Comparison of ENCODE assay signal across 8 cellular contexts in genomic region chr15:61621146-61621545, GRCh38.
A peak's percentile ranks its signal among the peaks of the same experiment; 100 is the strongest.
DNase-seq lines count a peak whose midpoint lies in the region; ATAC-seq, FAIRE-seq and TF ChIP-seq lines count a peak whose summit lies in the region.

No MANE protein-coding gene starts in this region.

- no peak overlapping the region for H3K4me2 ChIP-seq in A549

- ATAC-seq in A549 (peak; percentile 80 to 86; a peak in 5 of 6 replicates), GM18909 (IDR thresholded peaks at IDR 0.05; ENCODE audit: poor library complexity, unreplicated experiment) (no peak), GM21825 (IDR thresholded peaks at IDR 0.05; ENCODE audit: unreplicated experiment) (no peak), HG02798 (IDR thresholded peaks at IDR 0.05; ENCODE audit: poor library complexity, unreplicated experiment) (no peak)

- no peak overlapping the region for H3K27ac Mint-ChIP-seq in progenitor cell of endocrine pancreas

- DNase-seq in A549 (ENCODE audit: low read depth in 1 of 2, low spot score in 1 of 2) (peak in 1 of 2 experiments; percentile 26), NCI-H526 treated with DMSO at 0.1 percent for 48 hours (lab: John Stamatoyannopoulos, UW) (peak; percentile 43), ecto neural progenitor cell (ENCODE audit: low spot score) (peak; percentile 60), progenitor cell of endocrine pancreas (ENCODE audit: low spot score, unreplicated experiment) (peak; percentile 16)

- no peak for TF ChIP-seq POLR2A in A549 (IDR thresholded peaks at IDR 0.05; ENCODE audit: low read length)

- H3K27me3 Mint-ChIP-seq in progenitor cell of endocrine pancreas: peaks cover 20% of the 10 kb centered on the region

- H3K36me3 Mint-ChIP-seq in progenitor cell of endocrine pancreas (ENCODE audit: insufficient read depth): no peaks in the 10 kb centered on the region

- peak; percentile 50 to 66; a peak in 4 of 5 replicates for TF ChIP-seq RAD21 in A549 (conservative IDR thresholded peaks at IDR 0.05 in 1 of 2, IDR thresholded peaks at IDR 0.05 in 1 of 2)

- FAIRE-seq in A549 (lab: Jason Lieb, UNC): no peak

- H3K27ac ChIP-seq in A549: no peak overlapping the region

- TF ChIP-seq CTCF in A549 (IDR thresholded peaks at IDR 0.05): peak; percentile 37
- TF ChIP-seq CTCF in GM12874 (IDR thresholded peaks at IDR 0.05; ENCODE audit: insufficient read depth, low read depth, low read length): peak; percentile 43
- peak; percentile 77 for TF ChIP-seq CTCF in progenitor cell of endocrine pancreas (IDR thresholded peaks at IDR 0.05; ENCODE audit: unreplicated experiment)

- 0% methylated on average over 2 of the region's 2 CpGs for WGBS in A549 (ENCODE audit: missing lambda C conversion rate)

- peaks cover 11% of the 10 kb centered on the region for H3K9me3 Mint-ChIP-seq in progenitor cell of endocrine pancreas (ENCODE audit: low read depth)

- H3K4me3 ChIP-seq in A549: no peak overlapping the region

- no peak for TF ChIP-seq EP300 in A549 (IDR thresholded peaks at IDR 0.05)

- H3K9me3 ChIP-seq in A549: no peaks in the 10 kb centered on the region; the same call in 2 of the 3 replicates

- CTCF ChIA-PET in A549 (lab: Yijun Ruan, JAX): interaction anchor here (0.6 to 1.9 kb wide), 11 partner anchors 12 to 1034 kb away, joined by 3 to 7 read pairs (median 4); no protein-coding TSS in a partner anchor

- POLR2A ChIA-PET in A549 (lab: Yijun Ruan, JAX): no interaction called here

- H3K4me1 ChIP-seq in A549: no peaks in the 10 kb centered on the region

- H3K4me1 Mint-ChIP-seq in progenitor cell of endocrine pancreas (ENCODE audit: low read depth): peaks cover 13% of the 10 kb centered on the region

- no peak overlapping the region for H3K4me3 Mint-ChIP-seq in progenitor cell of endocrine pancreas (ENCODE audit: low read depth)

TF ChIP-seq in A549, 52 proteins besides CTCF, POLR2A, EP300 and RAD21:
- TF ChIP-seq MAFK (IDR thresholded peaks at IDR 0.05; ENCODE audit: partially characterized antibody): no peak
- no peak for TF ChIP-seq MYC (IDR thresholded peaks at IDR 0.05; ENCODE audit: borderline replicate concordance, low read length)
- TF ChIP-seq SMC3 (IDR thresholded peaks at IDR 0.05): peak; percentile 30; the same call in 1 of the 3 replicates
TF ChIP-seq in A549: peak in this region for 1.

Comparison
In these comparisons a context has a peak if more than half of its experiments do, and no peak if none do; other contexts are left out.
1. ATAC-seq: peak in A549 (2 of 2); none in GM18909 (single experiment), GM21825 (single experiment) and HG02798 (single experiment).
2. Peak in every context shown above with its lines, with median percentiles within 50 percentile points of each other: CTCF ChIP-seq.